ENCODE assay signal across 1 cellular context in genomic region chr11:66568124-66568916, GRCh38.
A peak's percentile ranks its signal among the peaks of the same experiment; 100 is the strongest.
TF ChIP-seq lines count a peak whose summit lies in the region.

TSS of gene CTSF (minus strand) at chr11:66568606. CDS start at chr11:66568486, 120 bp downstream.

TF ChIP-seq in H1, 55 proteins besides CTCF, POLR2A, EP300 and RAD21:
- TF ChIP-seq ZNF274 (IDR thresholded peaks at IDR 0.05; ENCODE audit: borderline replicate concordance, extremely low read depth, low read length) (no peak), SIRT6 (IDR thresholded peaks at IDR 0.05; ENCODE audit: low read length) (no peak), BRCA1 (IDR thresholded peaks at IDR 0.05; ENCODE audit: low read depth, low read length) (no peak), BACH1 (IDR thresholded peaks at IDR 0.05; ENCODE audit: low read length) (no peak), GTF2F1 (IDR thresholded peaks at IDR 0.05; ENCODE audit: borderline replicate concordance, low read depth, low read length) (no peak), BCL11A (IDR thresholded peaks at IDR 0.05; ENCODE audit: low read depth in 2 of 2, low read length in 2 of 2) (no peak), HDAC2 (IDR thresholded peaks at IDR 0.05; ENCODE audit: borderline replicate concordance in 1 of 2, low read depth in 2 of 2, low read length in 2 of 2) (no peak), KDM1A (IDR thresholded peaks at IDR 0.05; ENCODE audit: borderline replicate concordance, low read length) (no peak), CBX8 (IDR thresholded peaks at IDR 0.05; ENCODE audit: borderline replicate concordance, low read depth, low read length) (no peak), POU5F1 (IDR thresholded peaks at IDR 0.05; ENCODE audit: low read depth, low read length) (no peak), POLR2AphosphoS5 (IDR thresholded peaks at IDR 0.05; ENCODE audit: low read depth, low read length) (no peak), SRF (IDR thresholded peaks at IDR 0.05; ENCODE audit: low read depth, low read length) (no peak)
- TF ChIP-seq, protein P1, sequence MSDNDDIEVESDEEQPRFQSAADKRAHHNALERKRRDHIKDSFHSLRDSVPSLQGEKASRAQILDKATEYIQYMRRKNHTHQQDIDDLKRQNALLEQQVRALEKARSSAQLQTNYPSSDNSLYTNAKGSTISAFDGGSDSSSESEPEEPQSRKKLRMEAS (IDR thresholded peaks at IDR 0.05), result peak; percentile 36; the same call in 1 of the 2 replicates
- TF ChIP-seq, protein P2, sequence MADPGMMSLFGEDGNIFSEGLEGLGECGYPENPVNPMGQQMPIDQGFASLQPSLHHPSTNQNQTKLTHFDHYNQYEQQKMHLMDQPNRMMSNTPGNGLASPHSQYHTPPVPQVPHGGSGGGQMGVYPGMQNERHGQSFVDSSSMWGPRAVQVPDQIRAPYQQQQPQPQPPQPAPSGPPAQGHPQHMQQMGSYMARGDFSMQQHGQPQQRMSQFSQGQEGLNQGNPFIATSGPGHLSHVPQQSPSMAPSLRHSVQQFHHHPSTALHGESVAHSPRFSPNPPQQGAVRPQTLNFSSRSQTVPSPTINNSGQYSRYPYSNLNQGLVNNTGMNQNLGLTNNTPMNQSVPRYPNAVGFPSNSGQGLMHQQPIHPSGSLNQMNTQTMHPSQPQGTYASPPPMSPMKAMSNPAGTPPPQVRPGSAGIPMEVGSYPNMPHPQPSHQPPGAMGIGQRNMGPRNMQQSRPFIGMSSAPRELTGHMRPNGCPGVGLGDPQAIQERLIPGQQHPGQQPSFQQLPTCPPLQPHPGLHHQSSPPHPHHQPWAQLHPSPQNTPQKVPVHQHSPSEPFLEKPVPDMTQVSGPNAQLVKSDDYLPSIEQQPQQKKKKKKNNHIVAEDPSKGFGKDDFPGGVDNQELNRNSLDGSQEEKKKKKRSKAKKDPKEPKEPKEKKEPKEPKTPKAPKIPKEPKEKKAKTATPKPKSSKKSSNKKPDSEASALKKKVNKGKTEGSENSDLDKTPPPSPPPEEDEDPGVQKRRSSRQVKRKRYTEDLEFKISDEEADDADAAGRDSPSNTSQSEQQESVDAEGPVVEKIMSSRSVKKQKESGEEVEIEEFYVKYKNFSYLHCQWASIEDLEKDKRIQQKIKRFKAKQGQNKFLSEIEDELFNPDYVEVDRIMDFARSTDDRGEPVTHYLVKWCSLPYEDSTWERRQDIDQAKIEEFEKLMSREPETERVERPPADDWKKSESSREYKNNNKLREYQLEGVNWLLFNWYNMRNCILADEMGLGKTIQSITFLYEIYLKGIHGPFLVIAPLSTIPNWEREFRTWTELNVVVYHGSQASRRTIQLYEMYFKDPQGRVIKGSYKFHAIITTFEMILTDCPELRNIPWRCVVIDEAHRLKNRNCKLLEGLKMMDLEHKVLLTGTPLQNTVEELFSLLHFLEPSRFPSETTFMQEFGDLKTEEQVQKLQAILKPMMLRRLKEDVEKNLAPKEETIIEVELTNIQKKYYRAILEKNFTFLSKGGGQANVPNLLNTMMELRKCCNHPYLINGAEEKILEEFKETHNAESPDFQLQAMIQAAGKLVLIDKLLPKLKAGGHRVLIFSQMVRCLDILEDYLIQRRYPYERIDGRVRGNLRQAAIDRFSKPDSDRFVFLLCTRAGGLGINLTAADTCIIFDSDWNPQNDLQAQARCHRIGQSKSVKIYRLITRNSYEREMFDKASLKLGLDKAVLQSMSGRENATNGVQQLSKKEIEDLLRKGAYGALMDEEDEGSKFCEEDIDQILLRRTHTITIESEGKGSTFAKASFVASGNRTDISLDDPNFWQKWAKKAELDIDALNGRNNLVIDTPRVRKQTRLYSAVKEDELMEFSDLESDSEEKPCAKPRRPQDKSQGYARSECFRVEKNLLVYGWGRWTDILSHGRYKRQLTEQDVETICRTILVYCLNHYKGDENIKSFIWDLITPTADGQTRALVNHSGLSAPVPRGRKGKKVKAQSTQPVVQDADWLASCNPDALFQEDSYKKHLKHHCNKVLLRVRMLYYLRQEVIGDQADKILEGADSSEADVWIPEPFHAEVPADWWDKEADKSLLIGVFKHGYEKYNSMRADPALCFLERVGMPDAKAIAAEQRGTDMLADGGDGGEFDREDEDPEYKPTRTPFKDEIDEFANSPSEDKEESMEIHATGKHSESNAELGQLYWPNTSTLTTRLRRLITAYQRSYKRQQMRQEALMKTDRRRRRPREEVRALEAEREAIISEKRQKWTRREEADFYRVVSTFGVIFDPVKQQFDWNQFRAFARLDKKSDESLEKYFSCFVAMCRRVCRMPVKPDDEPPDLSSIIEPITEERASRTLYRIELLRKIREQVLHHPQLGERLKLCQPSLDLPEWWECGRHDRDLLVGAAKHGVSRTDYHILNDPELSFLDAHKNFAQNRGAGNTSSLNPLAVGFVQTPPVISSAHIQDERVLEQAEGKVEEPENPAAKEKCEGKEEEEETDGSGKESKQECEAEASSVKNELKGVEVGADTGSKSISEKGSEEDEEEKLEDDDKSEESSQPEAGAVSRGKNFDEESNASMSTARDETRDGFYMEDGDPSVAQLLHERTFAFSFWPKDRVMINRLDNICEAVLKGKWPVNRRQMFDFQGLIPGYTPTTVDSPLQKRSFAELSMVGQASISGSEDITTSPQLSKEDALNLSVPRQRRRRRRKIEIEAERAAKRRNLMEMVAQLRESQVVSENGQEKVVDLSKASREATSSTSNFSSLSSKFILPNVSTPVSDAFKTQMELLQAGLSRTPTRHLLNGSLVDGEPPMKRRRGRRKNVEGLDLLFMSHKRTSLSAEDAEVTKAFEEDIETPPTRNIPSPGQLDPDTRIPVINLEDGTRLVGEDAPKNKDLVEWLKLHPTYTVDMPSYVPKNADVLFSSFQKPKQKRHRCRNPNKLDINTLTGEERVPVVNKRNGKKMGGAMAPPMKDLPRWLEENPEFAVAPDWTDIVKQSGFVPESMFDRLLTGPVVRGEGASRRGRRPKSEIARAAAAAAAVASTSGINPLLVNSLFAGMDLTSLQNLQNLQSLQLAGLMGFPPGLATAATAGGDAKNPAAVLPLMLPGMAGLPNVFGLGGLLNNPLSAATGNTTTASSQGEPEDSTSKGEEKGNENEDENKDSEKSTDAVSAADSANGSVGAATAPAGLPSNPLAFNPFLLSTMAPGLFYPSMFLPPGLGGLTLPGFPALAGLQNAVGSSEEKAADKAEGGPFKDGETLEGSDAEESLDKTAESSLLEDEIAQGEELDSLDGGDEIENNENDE (IDR thresholded peaks at IDR 0.05; ENCODE audit: insufficient replicate concordance, low read length), result no peak
- TF ChIP-seq, protein P3, sequence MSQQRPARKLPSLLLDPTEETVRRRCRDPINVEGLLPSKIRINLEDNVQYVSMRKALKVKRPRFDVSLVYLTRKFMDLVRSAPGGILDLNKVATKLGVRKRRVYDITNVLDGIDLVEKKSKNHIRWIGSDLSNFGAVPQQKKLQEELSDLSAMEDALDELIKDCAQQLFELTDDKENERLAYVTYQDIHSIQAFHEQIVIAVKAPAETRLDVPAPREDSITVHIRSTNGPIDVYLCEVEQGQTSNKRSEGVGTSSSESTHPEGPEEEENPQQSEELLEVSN (IDR thresholded peaks at IDR 0.05), result peak; percentile 37; the same call in 1 of the 2 replicates
